ENCODE assay signal across 8 cellular contexts in genomic region chr5:151051066-151051930, GRCh38. TPM values are rescaled to one million over a fixed set of nuclear protein-coding genes. Genes with fewer than 3 reads are reported as not detected.
A peak's percentile ranks its signal among the peaks of the same experiment; 100 is the strongest.
DNase-seq lines count a peak whose midpoint lies in the region; ATAC-seq and TF ChIP-seq lines count a peak whose summit lies in the region.

No MANE protein-coding gene starts in this region.

- H3K36me3 Mint-ChIP-seq in Caco-2 (ENCODE audit: insufficient read depth, unreplicated experiment) = peaks cover 45% of the 10 kb centered on the region
- peaks cover 23% of the 10 kb centered on the region for H3K36me3 Mint-ChIP-seq in activated naive CD8-positive, alpha-beta T cell treated with anti-CD3 and anti-CD28 coated beads for 36 hours

- dilution Hi-C loops in IMR-90 (cut with HindIII; ENCODE audit: low sequenced_read_pairs, unreplicated experiment) = no loop called here

- peak; percentile 81 to 89 for TF ChIP-seq CTCF in Caco-2 (IDR thresholded peaks at IDR 0.05; ENCODE audit: insufficient read depth in 1 of 2, low read depth in 1 of 2, low read length in 1 of 2, severe bottlenecking in 1 of 2, unreplicated experiment in 1 of 2)
- peak; percentile 79 for TF ChIP-seq CTCF in GM20000 (IDR thresholded peaks at IDR 0.05; ENCODE audit: extremely low read depth, missing control alignments)
- TF ChIP-seq CTCF in IMR-90 (conservative IDR thresholded peaks at IDR 0.05; ENCODE audit: low read depth, low read length) = peak; percentile 91

- no peak overlapping the region for H3K56ac ChIP-seq in IMR-90 (ENCODE audit: extremely low read depth, insufficient read depth, low read length)

- no peak overlapping the region for H2BK15ac ChIP-seq in IMR-90 (ENCODE audit: low read depth, low read length)

- H3K9me3 ChIP-seq in Caco-2 = no peaks in the 10 kb centered on the region
- no peaks in the 10 kb centered on the region for H3K9me3 ChIP-seq in IMR-90 (ENCODE audit: control insufficient read depth, insufficient read depth, low read length)

- peak; percentile 96 for ATAC-seq in IMR-90 (ENCODE audit: low read depth)

- H3K23ac ChIP-seq in IMR-90 (ENCODE audit: low read depth, low read length) = no peak overlapping the region

- intact Hi-C loops in Caco-2 (cut with micrococcal nuclease; ENCODE audit: unreplicated experiment) = loop anchor here (1.0 to 2.0 kb wide), 3 partner anchors 30 to 113 kb away; partner anchors contain the start of gene TNIP1
- intact Hi-C loops in IMR-90 (cut with micrococcal nuclease) = loop anchor here (1.0 to 2.0 kb wide), 4 partner anchors 48 to 188 kb away; no protein-coding TSS in a partner anchor
- intact Hi-C loops in cardiac septum (cut with DNase I) = loop anchor here (1.0 to 5.0 kb wide), 2 partner anchors 64 to 111 kb away; no protein-coding TSS in a partner anchor

- no peak overlapping the region for H2BK20ac ChIP-seq in IMR-90 (ENCODE audit: low read depth, low read length)

- peak; percentile 94 for TF ChIP-seq RAD21 in IMR-90 (IDR thresholded peaks at IDR 0.05; ENCODE audit: low read length)

- no peak overlapping the region for H4K91ac ChIP-seq in IMR-90 (ENCODE audit: insufficient read depth, low read depth, low read length)

- CTCF ChIA-PET in Caco-2 (lab: Charles Lee) (interaction anchor here (0.6 to 2.0 kb wide), 15 partner anchors 21 to 273 kb away, joined by 3 to 51 read pairs (median 6); partner anchors contain the start of genes GM2A, GPX3 and SMIM3), IMR-90 (lab: Yijun Ruan, JAX) (interaction anchor here (0.6 to 4.0 kb wide), 20 partner anchors 9 to 115 kb away, joined by 3 to 61 read pairs (median 4); partner anchors contain the start of gene TNIP1)

- H2BK120ac ChIP-seq in IMR-90 (ENCODE audit: low read depth, low read length) = no peak overlapping the region

- peak overlapping the region; percentile 16 for H2AFZ ChIP-seq in IMR-90 (replicated peaks; ENCODE audit: low read length, poor library complexity)

- no peak overlapping the region for H4K5ac ChIP-seq in IMR-90 (ENCODE audit: low read depth, low read length)

- H3K27me3 Mint-ChIP-seq in Caco-2 (ENCODE audit: insufficient read depth, unreplicated experiment) = no peaks in the 10 kb centered on the region
- no peaks in the 10 kb centered on the region for H3K27me3 Mint-ChIP-seq in activated naive CD8-positive, alpha-beta T cell treated with anti-CD3 and anti-CD28 coated beads for 36 hours

- H3K27me3 ChIP-seq in Caco-2 (replicated peaks; ENCODE audit: control insufficient read depth, insufficient read depth, low read length) = no peaks in the 10 kb centered on the region
- no peaks in the 10 kb centered on the region for H3K27me3 ChIP-seq in IMR-90 (ENCODE audit: control insufficient read depth, insufficient read depth, low read length)

- BruUV-seq in Caco-2 (replicated peaks; lab: Mats Ljungman, UMichigan) (no TSS peak), IMR-90 (replicated peaks; lab: Mats Ljungman, UMichigan) (no TSS peak)

- no peak overlapping the region for H3K4me3 Mint-ChIP-seq in Caco-2 (ENCODE audit: unreplicated experiment)
- H3K4me3 Mint-ChIP-seq in activated naive CD8-positive, alpha-beta T cell treated with anti-CD3 and anti-CD28 coated beads for 36 hours = no peak overlapping the region

- H3K18ac ChIP-seq in IMR-90 (ENCODE audit: low read depth, low read length) = no peak overlapping the region

- peaks cover 12 to 44% of the 10 kb centered on the region in 2 experiments for H3K79me1 ChIP-seq in IMR-90 (ENCODE audit: low read depth in 1 of 2, low read length in 2 of 2)

- H3K27ac ChIP-seq in IMR-90 (ENCODE audit: insufficient read depth, low read length) = no peak overlapping the region

- peak overlapping the region; percentile 46 for H2AK9ac ChIP-seq in IMR-90 (replicated peaks; ENCODE audit: low read depth, low read length, poor library complexity)

- peak overlapping the region; percentile 53 for H3K27ac Mint-ChIP-seq in Caco-2 (ENCODE audit: unreplicated experiment)
- H3K27ac Mint-ChIP-seq in activated naive CD8-positive, alpha-beta T cell treated with anti-CD3 and anti-CD28 coated beads for 36 hours = peak overlapping the region; percentile 64

- no peaks in the 10 kb centered on the region for H3K9me3 Mint-ChIP-seq in Caco-2 (ENCODE audit: unreplicated experiment)
- no peaks in the 10 kb centered on the region for H3K9me3 Mint-ChIP-seq in activated naive CD8-positive, alpha-beta T cell treated with anti-CD3 and anti-CD28 coated beads for 36 hours

- peak; percentile 72 to 78 for DNase-seq in Caco-2
- DNase-seq in GM20000 (ENCODE audit: low spot score) = peak; percentile 82
- peak; percentile 75 for DNase-seq in IMR-90
- peak; percentile 41 to 70 for DNase-seq in SW 1271 (lab: John Stamatoyannopoulos, UW)
- DNase-seq in activated naive CD8-positive, alpha-beta T cell treated with anti-CD3 and anti-CD28 coated beads for 36 hours = peak; percentile 62
- peak; percentile 88 for DNase-seq in cardiac septum (ENCODE audit: low spot score)
- DNase-seq in pulmonary artery endothelial cell (ENCODE audit: low read depth, low spot score) = peak; percentile 57
- DNase-seq in NCI-H2081 treated with DMSO at 0.1 percent for 48 hours (lab: John Stamatoyannopoulos, UW) = no peak

- in situ Hi-C loops in IMR-90 (cut with MboI; ENCODE audit: low sequenced_read_pairs) = loop anchor here (5.0 kb wide), 1 partner anchor 66 kb away; no protein-coding TSS in a partner anchor

- WGBS in IMR-90 (ENCODE audit: extremely low coverage in 2 of 2, insufficient read length in 1 of 2), 2 experiments = 89% methylated on average over 1 of the region's 6 CpGs; no CpG with 5 or more reads in 1 of the 2 experiments

- peak overlapping the region; percentile 37; the same call in 1 of the 2 replicates for H2AK5ac ChIP-seq in IMR-90 (ENCODE audit: low read depth, low read length)

- POLR2A ChIA-PET in Caco-2 (lab: Charles Lee) = interaction anchor here (0.5 kb wide), 1 partner anchor 30 kb away, joined by 3 read pairs; no protein-coding TSS in a partner anchor
- POLR2A ChIA-PET in IMR-90 (lab: Charles Lee; ENCODE audit: unreplicated experiment) = interaction anchor here (1.1 kb wide), 1 partner anchor 112 kb away, joined by 3 read pairs; no protein-coding TSS in a partner anchor

- no peak overlapping the region for H3K4me2 ChIP-seq in IMR-90 (ENCODE audit: low read depth, low read length)

- H3K9ac ChIP-seq in IMR-90 (ENCODE audit: low read depth, low read length) = no peak overlapping the region

- H3K4ac ChIP-seq in IMR-90 (ENCODE audit: low read depth, low read length) = 0 out of 2 replicates have a peak overlapping the region, but pooled peaks have one; percentile 11

- H3K14ac ChIP-seq in IMR-90 (replicated peaks; ENCODE audit: low read depth, low read length) = no peak overlapping the region

- peaks cover 6% of the 10 kb centered on the region; the same call in 1 of the 2 replicates for H3K4me1 ChIP-seq in Caco-2
- peaks cover 6% of the 10 kb centered on the region; the same call in 1 of the 2 replicates for H3K4me1 ChIP-seq in IMR-90 (ENCODE audit: control insufficient read depth, insufficient read depth, low read length)

- peaks cover 10% of the 10 kb centered on the region for H4K20me1 ChIP-seq in IMR-90 (ENCODE audit: insufficient read depth, low read length)

- no peak overlapping the region for H3K4me3 ChIP-seq in Caco-2 (ENCODE audit: low read depth, low read length)
- H3K4me3 ChIP-seq in IMR-90 (ENCODE audit: insufficient read depth, low read depth, low read length) = no peak overlapping the region

- peaks cover 3% of the 10 kb centered on the region; the same call in 1 of the 2 replicates for H3K9me1 ChIP-seq in IMR-90 (ENCODE audit: insufficient read depth, low read length)

- H3K36me3 ChIP-seq in Caco-2 (ENCODE audit: control insufficient read depth, insufficient read depth, low read length) = peaks cover 10% of the 10 kb centered on the region
- peaks cover 49% of the 10 kb centered on the region for H3K36me3 ChIP-seq in IMR-90 (ENCODE audit: control insufficient read depth, insufficient read depth, low read length)

- no peak overlapping the region for H2BK5ac ChIP-seq in IMR-90 (ENCODE audit: low read depth, low read length, poor library complexity, severe bottlenecking)

- peaks cover 10% of the 10 kb centered on the region for H3K4me1 Mint-ChIP-seq in Caco-2 (ENCODE audit: low read depth, unreplicated experiment)
- peaks cover 11% of the 10 kb centered on the region for H3K4me1 Mint-ChIP-seq in activated naive CD8-positive, alpha-beta T cell treated with anti-CD3 and anti-CD28 coated beads for 36 hours

- H4K8ac ChIP-seq in IMR-90 (ENCODE audit: low read depth in 2 of 2, low read length in 2 of 2) = no peak overlapping the region

- TF ChIP-seq POLR2A in IMR-90 (IDR thresholded peaks at IDR 0.05; ENCODE audit: low read depth, low read length) = no peak

TF ChIP-seq in IMR-90, 13 proteins besides CTCF, POLR2A, EP300 and RAD21 (continues in another document):
- TF ChIP-seq FOS (IDR thresholded peaks at IDR 0.05; ENCODE audit: low read depth, low read length) = 0 out of 2 replicates have a peak, but pooled peaks have one; percentile 31
- peak; percentile 93 for TF ChIP-seq SMC3 (IDR thresholded peaks at IDR 0.05; ENCODE audit: low read depth, low read length)
- TF ChIP-seq CHD1 (IDR thresholded peaks at IDR 0.05; ENCODE audit: low read depth, low read length) = no peak
- no peak for TF ChIP-seq NFE2L2 (IDR thresholded peaks at IDR 0.05; ENCODE audit: low read depth, low read length)

RNA-seq across cellular contexts. Expression of gene TNIP1, which starts 29.5 kb away (rescaled TPM):
- total RNA-seq in Caco-2 (2022) = 62.7 and 65.7 TPM in 2 replicates
- 88.0 and 92.8 TPM in 2 replicates for total RNA-seq in IMR-90 (2012; rRNA removed)
- polyA plus RNA-seq in IMR-90 (2012; rRNA removed) = 63.8 and 67.1 TPM in 2 replicates
- polyA plus RNA-seq in IMR-90 (2012; cell fraction: cytosol; rRNA removed) = 62.2 and 66.5 TPM in 2 replicates
- polyA plus RNA-seq in IMR-90 (2012; cell fraction: nucleus; rRNA removed; ENCODE audit: low replicate concordance) = 59.0 and 59.6 TPM in 2 replicates
- 100 to 1,000 TPM; 185 to 189 TPM for total RNA-seq in activated naive CD8-positive, alpha-beta T cell treated with anti-CD3 and anti-CD28 coated beads for 36 hours
- 110 TPM for total RNA-seq in cardiac septum
- 87.9 and 93.7 TPM in 2 replicates for total RNA-seq in pulmonary artery endothelial cell

RNA-seq across cellular contexts. Expression of gene GPX3, which starts 30.9 kb away (rescaled TPM):
- 80.6 and 86.6 TPM in 2 replicates for total RNA-seq in Caco-2 (2022)
- 0.28 and 0.36 TPM in 2 replicates for total RNA-seq in IMR-90 (2012; rRNA removed)
- 1.0 and 1.3 TPM in 2 replicates for polyA plus RNA-seq in IMR-90 (2012; rRNA removed)
- 0.89 and 1.2 TPM in 2 replicates for polyA plus RNA-seq in IMR-90 (2012; cell fraction: cytosol; rRNA removed)
- 0.37 and 0.38 TPM in 2 replicates for polyA plus RNA-seq in IMR-90 (2012; cell fraction: nucleus; rRNA removed; ENCODE audit: low replicate concordance)
- total RNA-seq in activated naive CD8-positive, alpha-beta T cell treated with anti-CD3 and anti-CD28 coated beads for 36 hours = not detected
- 461 TPM for total RNA-seq in cardiac septum
- 6.3 and 8.5 TPM in 2 replicates for total RNA-seq in pulmonary artery endothelial cell
